Comparison of ENCODE assay signal across 15 cellular contexts in genomic region chr4:76703123-76703490, GRCh38.
DNase-seq lines count a peak whose midpoint lies in the region; ATAC-seq and TF ChIP-seq lines count a peak whose summit lies in the region.
"Had no signal": no experiment of that assay in that cellular context is flagged by ENCODE, and none has a peak within 500 bp of the region (broad histone marks: within the 10 kb centered on the region; RNA-seq: fewer than 3 reads in every experiment).

No MANE protein-coding gene starts in this region.

- ATAC-seq in HG03135 (IDR thresholded peaks at IDR 0.05; ENCODE audit: unreplicated experiment), result no peak
- no peak for ATAC-seq in GM18502 (IDR thresholded peaks at IDR 0.05; ENCODE audit: poor library complexity, unreplicated experiment)
- ATAC-seq: naive thymus-derived CD4-positive, alpha-beta T cell had no signal

- H3K9me3 Mint-ChIP-seq in mesothelial cell of epicardium, result no peaks in the 10 kb centered on the region

- peak; percentile 77 for DNase-seq in M059J (ENCODE audit: low read depth)
- DNase-seq in colonic mucosa, result no peak
- DNase-seq in mesothelial cell of epicardium (ENCODE audit: low spot score in 2 of 2, unreplicated experiment in 2 of 2), result no peak
- no peak for DNase-seq in dedifferentiated amniotic fluid mesenchymal stem cell (ENCODE audit: extremely low spot score)
- no peak for DNase-seq in effector CD4-positive, alpha-beta T cell
- DNase-seq: activated CD4-positive, alpha-beta T cell treated with anti-CD3 and anti-CD28 coated beads for 1 hour; activated gamma-delta T cell; cortex of kidney; Kasumi-1; naive thymus-derived CD4-positive, alpha-beta T cell; NCI-H510A; SJCRH30 had no signal

- peaks cover 55% of the 10 kb centered on the region for H3K4me1 Mint-ChIP-seq in mesothelial cell of epicardium
- H3K4me1 Mint-ChIP-seq: naive thymus-derived CD4-positive, alpha-beta T cell had no signal

- H3K27me3 Mint-ChIP-seq in mesothelial cell of epicardium (ENCODE audit: low read depth), result no peaks in the 10 kb centered on the region

- no peak overlapping the region for H2AFZ ChIP-seq in ACC112 (ENCODE audit: low read length, unreplicated experiment)

- H3K27ac ChIP-seq in ACC112 (ENCODE audit: low read depth, low read length) (0 out of 2 replicates have a peak overlapping the region, but pooled peaks have one; percentile 14), colonic mucosa (peak overlapping the region; percentile 92)

- TF ChIP-seq CTCF in colonic mucosa (IDR thresholded peaks at IDR 0.05) (no peak), mesothelial cell of epicardium (IDR thresholded peaks at IDR 0.05; ENCODE audit: unreplicated experiment) (no peak)

- no peak overlapping the region for H3K4me3 ChIP-seq in ACC112 (ENCODE audit: low read depth, low read length)
- no peak overlapping the region for H3K4me3 ChIP-seq in colonic mucosa
- H3K4me3 ChIP-seq: SJCRH30 had no signal

- H3K36me3 ChIP-seq in ACC112 (ENCODE audit: insufficient read depth, low read length) (no peaks in the 10 kb centered on the region), colonic mucosa (no peaks in the 10 kb centered on the region)
- H3K36me3 ChIP-seq: SJCRH30 had no signal

- H3K27me3 ChIP-seq in ACC112 (ENCODE audit: insufficient read depth, low read length), result no peaks in the 10 kb centered on the region
- no peaks in the 10 kb centered on the region for H3K27me3 ChIP-seq in colonic mucosa
- H3K27me3 ChIP-seq: SJCRH30 had no signal

- H3K9ac ChIP-seq in colonic mucosa (ENCODE audit: low read depth in 2 of 2, low read length in 2 of 2), result peak overlapping the region; percentile 41 to 81

- H3K4me1 ChIP-seq in ACC112 (ENCODE audit: control insufficient read depth, insufficient read depth, low read length, unreplicated experiment) (peaks cover 23% of the 10 kb centered on the region), colonic mucosa (peaks cover 18% of the 10 kb centered on the region)

- intact Hi-C loops in colonic mucosa (cut with DNase I), result no loop called here

- no peak overlapping the region for H3K4me3 Mint-ChIP-seq in mesothelial cell of epicardium
- H3K4me3 Mint-ChIP-seq: naive thymus-derived CD4-positive, alpha-beta T cell had no signal

- no peaks in the 10 kb centered on the region for H3K79me2 ChIP-seq in ACC112 (ENCODE audit: control insufficient read depth, insufficient read depth, low read length, unreplicated experiment)

- peaks cover 12% of the 10 kb centered on the region for H3K36me3 Mint-ChIP-seq in mesothelial cell of epicardium
- H3K36me3 Mint-ChIP-seq: naive thymus-derived CD4-positive, alpha-beta T cell had no signal

- peak overlapping the region; percentile 89 for H3K27ac Mint-ChIP-seq in mesothelial cell of epicardium

- H3K9me3 ChIP-seq in colonic mucosa, result no peaks in the 10 kb centered on the region
- H3K9me3 ChIP-seq: SJCRH30 had no signal
